In genomic region chr2:119700866-119701265, GRCh38 we compare ENCODE assay signal across 30 cellular contexts. TPM values are rescaled to one million over a fixed set of nuclear protein-coding genes. Genes with fewer than 3 reads are reported as not detected.
DNase-seq lines count a peak whose midpoint lies in the region; ATAC-seq and TF ChIP-seq lines count a peak whose summit lies in the region.
"Had no signal": no experiment of that assay in that cellular context is flagged by ENCODE, and none has a peak within 500 bp of the region (broad histone marks: within the 10 kb centered on the region; RNA-seq: fewer than 3 reads in every experiment).

No MANE protein-coding gene starts in this region.

- H3K79me2 ChIP-seq in neural progenitor cell (ENCODE audit: low read depth) = no peaks in the 10 kb centered on the region

- peak overlapping the region; percentile 56 for H3K4me3 Mint-ChIP-seq in WTC11
- H3K4me3 Mint-ChIP-seq in neural progenitor cell = peak overlapping the region; percentile 1
- H3K4me3 Mint-ChIP-seq: activated CD4-positive, alpha-beta T cell treated with anti-CD3 and anti-CD28 coated beads, Interleukin-2, amount 10 ng/mL, durations not matched to agents 7 days and 5 days; activated naive CD8-positive, alpha-beta T cell treated with anti-CD3 and anti-CD28 coated beads, Interleukin-2, amount 10 ng/mL, durations not matched to agents 7 days and 5 days; activated T-cell treated with anti-CD3 and anti-CD28 coated beads, Interleukin-2, amount 50 U/mL, for 24 hours; CD4-positive, alpha-beta memory T cell; neural crest cell had no signal

- TF ChIP-seq CTCF in WTC11 (IDR thresholded peaks at IDR 0.05) (no peak), neural progenitor cell (IDR thresholded peaks at IDR 0.05) (no peak)

- CTCF ChIA-PET in WTC11 (lab: Charles Lee) = interaction anchor here (0.6 to 2.2 kb wide), 8 partner anchors 14 to 474 kb away, joined by 3 to 9 read pairs (median 4); partner anchors contain the start of genes PTPN4 and TMEM177

- H3K4me1 ChIP-seq in ES-I3 (ENCODE audit: insufficient read depth, low read length) (peaks cover 32% of the 10 kb centered on the region), iPS DF 6.9 (ENCODE audit: control insufficient read depth, insufficient read depth, low read length) (peaks cover 8% of the 10 kb centered on the region; the same call in 1 of the 2 replicates), neural progenitor cell (peaks cover 33% of the 10 kb centered on the region)

- H3K4me3 ChIP-seq in iPS DF 6.9 (ENCODE audit: low read length) (no peak overlapping the region), neural progenitor cell (no peak overlapping the region)
- H3K4me3 ChIP-seq: cardiac muscle cell, coronary artery, lower lobe of right lung, right atrium auricular region had no signal

- peak overlapping the region; percentile 7 for H3K27ac ChIP-seq in iPS DF 6.9 (ENCODE audit: low read length)
- H3K27ac ChIP-seq in neural progenitor cell = no peak overlapping the region
- H3K27ac ChIP-seq: cardiac muscle cell, coronary artery, lower lobe of right lung, right atrium auricular region, WERI-Rb-1 had no signal

- ATAC-seq in WTC11 (peak; percentile 70), HG03095 (IDR thresholded peaks at IDR 0.05; ENCODE audit: unreplicated experiment) (no peak), left lobe of liver (no peak)
- ATAC-seq: lower lobe of right lung; stimulated activated naive CD8-positive, alpha-beta T cell treated with anti-CD3 and anti-CD28 coated beads, Interleukin-15, Interleukin-2, amounts not matched to agents 100 U/mL and 50 U/mL, for 24 hours had no signal

- DNase-seq in WTC11 (ENCODE audit: low spot score) (peak; percentile 36), iPS DF 6.9 (ENCODE audit: low read depth, low spot score) (no peak), neural progenitor cell (ENCODE audit: low spot score) (peak; percentile 37), left lobe of liver (ENCODE audit: low spot score) (no peak), NCI-H510A (lab: John Stamatoyannopoulos, UW) (no peak)
- no peak for DNase-seq in activated effector memory CD4-positive, alpha-beta T cell treated with Interleukin-2 at 50 U/mL for 16 hours
- DNase-seq: activated CD4-positive, alpha-beta T cell treated with anti-CD3 and anti-CD28 coated beads, Interleukin-2, amount 10 ng/mL, durations not matched to agents 7 days and 5 days; activated gamma-delta T cell; activated naive CD8-positive, alpha-beta T cell treated with anti-CD3 and anti-CD28 coated beads, Interleukin-2, amount 10 ng/mL, durations not matched to agents 7 days and 5 days; activated T-cell treated with anti-CD3 and anti-CD28 coated beads, Interleukin-2, amount 50 U/mL, for 24 hours; aorta; CD4-positive, alpha-beta memory T cell; effector CD8-positive, alpha-beta T cell; erythroblast; kidney glomerular epithelial cell; lower lobe of right lung; NCI-H1092 treated with DMSO at 0.1 percent for 48 hours; NCI-H187; NCI-H2171; stimulated activated CD4-positive, alpha-beta T cell treated with anti-CD3 and anti-CD28 coated beads, Interleukin-1b, Interleukin-23, amount 100 ng/mL, for 48 hours; stimulated activated naive CD8-positive, alpha-beta T cell treated with anti-CD3 and anti-CD28 coated beads, Interleukin-15, Interleukin-2, amounts not matched to agents 100 U/mL and 50 U/mL, for 24 hours; SW 1271; T-helper 9 cell; WERI-Rb-1 had no signal

- H3K9me3 ChIP-seq in ES-I3 (ENCODE audit: control insufficient read depth, insufficient read depth, low read length) (no peaks in the 10 kb centered on the region), iPS DF 6.9 (ENCODE audit: control insufficient read depth, insufficient read depth, low read length) (no peaks in the 10 kb centered on the region), neural progenitor cell (ENCODE audit: low read depth) (no peaks in the 10 kb centered on the region)
- H3K9me3 ChIP-seq: lower lobe of right lung had no signal

- no peaks in the 10 kb centered on the region for H3K27me3 ChIP-seq in iPS DF 6.9 (ENCODE audit: control insufficient read depth, insufficient read depth, low read length)
- H3K27me3 ChIP-seq in neural progenitor cell = peaks cover 12% of the 10 kb centered on the region
- H3K27me3 ChIP-seq: cardiac muscle cell, right atrium auricular region had no signal

- H3K27ac Mint-ChIP-seq in WTC11 (peak overlapping the region; percentile 98), neural progenitor cell (peak overlapping the region; percentile 72)
- H3K27ac Mint-ChIP-seq: activated CD4-positive, alpha-beta T cell treated with anti-CD3 and anti-CD28 coated beads, Interleukin-2, amount 10 ng/mL, durations not matched to agents 7 days and 5 days; activated naive CD8-positive, alpha-beta T cell treated with anti-CD3 and anti-CD28 coated beads, Interleukin-2, amount 10 ng/mL, durations not matched to agents 7 days and 5 days; activated T-cell treated with anti-CD3 and anti-CD28 coated beads, Interleukin-2, amount 50 U/mL, for 24 hours had no signal

- H3K9me3 Mint-ChIP-seq in WTC11 = peaks cover 8% of the 10 kb centered on the region
- H3K9me3 Mint-ChIP-seq in neural progenitor cell = peaks cover 8% of the 10 kb centered on the region
- H3K9me3 Mint-ChIP-seq: activated naive CD8-positive, alpha-beta T cell treated with anti-CD3 and anti-CD28 coated beads, Interleukin-2, amount 10 ng/mL, durations not matched to agents 7 days and 5 days; activated T-cell treated with anti-CD3 and anti-CD28 coated beads, Interleukin-2, amount 50 U/mL, for 24 hours had no signal

- H3K9ac ChIP-seq in ES-I3 (ENCODE audit: low read depth, low read length) (peak overlapping the region; percentile 24), neural progenitor cell (no peak overlapping the region)

- no CpG with 5 or more reads among the region's 4 CpGs for WGBS in iPS DF 6.9 (ENCODE audit: insufficient coverage, insufficient read length)

- peaks cover 37% of the 10 kb centered on the region for H3F3A ChIP-seq in neural progenitor cell (ENCODE audit: low read depth)

- no peaks in the 10 kb centered on the region; the same call in 1 of the 2 replicates for H3K27me3 Mint-ChIP-seq in WTC11 (ENCODE audit: low read depth)
- H3K27me3 Mint-ChIP-seq in neural progenitor cell (ENCODE audit: insufficient read depth, low read depth) = peaks cover 11% of the 10 kb centered on the region
- H3K27me3 Mint-ChIP-seq: activated CD4-positive, alpha-beta T cell treated with anti-CD3 and anti-CD28 coated beads, Interleukin-2, amount 10 ng/mL, durations not matched to agents 7 days and 5 days; activated naive CD8-positive, alpha-beta T cell treated with anti-CD3 and anti-CD28 coated beads, Interleukin-2, amount 10 ng/mL, durations not matched to agents 7 days and 5 days had no signal

- H3K36me3 Mint-ChIP-seq in WTC11 (peaks cover 9% of the 10 kb centered on the region), neural progenitor cell (no peaks in the 10 kb centered on the region)
- H3K36me3 Mint-ChIP-seq: activated naive CD8-positive, alpha-beta T cell treated with anti-CD3 and anti-CD28 coated beads, Interleukin-2, amount 10 ng/mL, durations not matched to agents 7 days and 5 days had no signal

- no peaks in the 10 kb centered on the region for H4K20me1 ChIP-seq in neural progenitor cell (ENCODE audit: low read depth)

- peak overlapping the region; percentile 52 for H3K4me2 ChIP-seq in neural progenitor cell

- no peaks in the 10 kb centered on the region for H3K36me3 ChIP-seq in ES-I3 (ENCODE audit: insufficient read depth, low read length)
- no peaks in the 10 kb centered on the region for H3K36me3 ChIP-seq in iPS DF 6.9 (ENCODE audit: control insufficient read depth, insufficient read depth, low read length)
- H3K36me3 ChIP-seq in neural progenitor cell = no peaks in the 10 kb centered on the region
- H3K36me3 ChIP-seq: cardiac muscle cell, lower lobe of right lung, right atrium auricular region, WERI-Rb-1 had no signal

- H2AFZ ChIP-seq in neural progenitor cell (replicated peaks) = peak overlapping the region; percentile 14

- POLR2A ChIA-PET in WTC11 (lab: Charles Lee) = interaction anchor here (1.9 kb wide), 1 partner anchor 58 kb away, joined by 8 read pairs; the partner anchor contains the start of gene PTPN4

- peaks cover 68% of the 10 kb centered on the region for H3K4me1 Mint-ChIP-seq in WTC11
- H3K4me1 Mint-ChIP-seq in neural progenitor cell = peaks cover 56% of the 10 kb centered on the region

TF ChIP-seq in WTC11, 78 proteins besides CTCF, POLR2A, EP300 and RAD21:
- TF ChIP-seq HMGA2 (CRISPR knock-in tag; IDR thresholded peaks at IDR 0.05) (no peak), MAX (CRISPR knock-in tag; IDR thresholded peaks at IDR 0.05) (peak; percentile 56; the same call in 1 of the 2 replicates), ZNF396 (CRISPR knock-in tag; IDR thresholded peaks at IDR 0.05; ENCODE audit: borderline replicate concordance) (peak; percentile 26; the same call in 1 of the 2 replicates), ZNF423 (CRISPR knock-in tag; IDR thresholded peaks at IDR 0.05) (peak; percentile 76), GTF2I (CRISPR knock-in tag; conservative IDR thresholded peaks at IDR 0.05) (no peak), JAZF1 (CRISPR knock-in tag; IDR thresholded peaks at IDR 0.05) (no peak), TEAD1 (CRISPR knock-in tag; IDR thresholded peaks at IDR 0.05) (peak; percentile 90; the same call in 1 of the 2 replicates), SMAD3 (CRISPR knock-in tag; IDR thresholded peaks at IDR 0.05; ENCODE audit: borderline replicate concordance) (no peak)
- TF ChIP-seq, protein P1, sequence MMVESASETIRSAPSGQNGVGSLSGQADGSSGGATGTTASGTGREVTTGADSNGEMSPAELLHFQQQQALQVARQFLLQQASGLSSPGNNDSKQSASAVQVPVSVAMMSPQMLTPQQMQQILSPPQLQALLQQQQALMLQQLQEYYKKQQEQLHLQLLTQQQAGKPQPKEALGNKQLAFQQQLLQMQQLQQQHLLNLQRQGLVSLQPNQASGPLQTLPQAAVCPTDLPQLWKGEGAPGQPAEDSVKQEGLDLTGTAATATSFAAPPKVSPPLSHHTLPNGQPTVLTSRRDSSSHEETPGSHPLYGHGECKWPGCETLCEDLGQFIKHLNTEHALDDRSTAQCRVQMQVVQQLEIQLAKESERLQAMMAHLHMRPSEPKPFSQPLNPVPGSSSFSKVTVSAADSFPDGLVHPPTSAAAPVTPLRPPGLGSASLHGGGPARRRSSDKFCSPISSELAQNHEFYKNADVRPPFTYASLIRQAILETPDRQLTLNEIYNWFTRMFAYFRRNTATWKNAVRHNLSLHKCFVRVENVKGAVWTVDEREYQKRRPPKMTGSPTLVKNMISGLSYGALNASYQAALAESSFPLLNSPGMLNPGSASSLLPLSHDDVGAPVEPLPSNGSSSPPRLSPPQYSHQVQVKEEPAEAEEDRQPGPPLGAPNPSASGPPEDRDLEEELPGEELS (CRISPR knock-in tag; IDR thresholded peaks at IDR 0.05) = peak; percentile 24; the same call in 1 of the 2 replicates

RNA-seq across cellular contexts. Expression of gene TMEM177, which starts 21.9 kb away (rescaled TPM):
- total RNA-seq in WTC11 (2021) (33.5 to 41.1 TPM (median 34.1 TPM) in 3 replicates), neural progenitor cell (ENCODE audit: low replicate concordance) (12.2 and 26.6 TPM in 2 replicates), left lobe of liver (18.4 TPM)

RNA-seq across cellular contexts. Expression of gene PTPN4, which starts 58.9 kb away (rescaled TPM):
- total RNA-seq in WTC11 (2021) (79.4 to 85.8 TPM (median 79.7 TPM) in 3 replicates), neural progenitor cell (ENCODE audit: low replicate concordance) (51.8 and 52.1 TPM in 2 replicates), left lobe of liver (22.4 TPM)

Comparison
In these comparisons a context has a peak if more than half of its experiments do, and no peak if none do; other contexts are left out.
1. DNase-seq: peak in WTC11 (single experiment) and neural progenitor cell (single experiment); none in iPS DF 6.9 (single experiment), activated effector memory CD4-positive, alpha-beta T cell treated with Interleukin-2 at 50 U/mL for 16 hours (single experiment), left lobe of liver (single experiment) and NCI-H510A (single experiment).